ENCODE assay signal across 9 cellular contexts in the genomic region with DNA sequence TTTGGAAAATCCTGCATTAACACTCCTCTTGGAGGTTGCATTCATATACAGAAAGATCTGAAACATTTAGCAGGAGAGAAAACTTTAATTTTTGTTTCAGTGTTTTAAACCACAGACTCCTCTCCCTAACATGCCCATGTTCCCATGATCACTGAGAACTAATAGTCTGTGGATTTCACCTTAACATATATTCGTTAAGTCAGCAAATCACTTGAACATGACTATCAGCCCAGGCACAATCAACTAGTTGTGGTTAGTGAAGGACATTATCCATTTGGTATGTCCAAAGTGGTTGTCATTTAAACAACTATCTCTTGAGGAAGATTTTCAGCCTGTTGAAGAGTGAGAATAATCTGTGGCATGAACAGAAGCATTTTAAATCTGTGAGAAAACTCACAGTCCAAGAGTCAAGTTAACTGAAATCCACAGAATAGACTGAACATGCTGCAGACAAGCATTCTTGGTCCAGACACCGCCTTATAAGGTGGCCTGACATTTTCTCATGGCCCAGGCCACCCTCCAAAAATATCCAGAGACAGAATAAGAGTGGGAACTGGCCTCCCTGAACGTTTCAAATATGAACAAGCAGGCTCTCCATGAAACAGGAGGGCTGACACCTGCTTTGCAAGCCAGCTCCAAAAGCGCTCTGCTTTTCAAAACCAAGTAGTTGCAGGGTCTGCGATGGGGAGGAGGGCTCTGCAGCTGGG. TPM values are rescaled to one million over a fixed set of nuclear protein-coding genes. Genes with fewer than 3 reads are reported as not detected.
"Had no signal": no experiment of that assay in that cellular context is flagged by ENCODE, and none has a peak within 500 bp of the region (broad histone marks: within the 10 kb centered on the region; RNA-seq: fewer than 3 reads in every experiment).

No MANE protein-coding gene starts in this region.

- H3K9me3 Mint-ChIP-seq: activated CD4-positive, alpha-beta memory T cell treated with anti-CD3 and anti-CD28 coated beads for 36 hours; activated naive CD8-positive, alpha-beta T cell treated with anti-CD3 and anti-CD28 coated beads, Interleukin-2, amount 10 ng/mL, durations not matched to agents 7 days and 5 days; immature natural killer cell; naive thymus-derived CD4-positive, alpha-beta T cell had no signal

- H3K4me3 ChIP-seq: suprapubic skin had no signal

- H3K27me3 Mint-ChIP-seq: activated CD4-positive, alpha-beta memory T cell treated with anti-CD3 and anti-CD28 coated beads for 36 hours; activated naive CD8-positive, alpha-beta T cell treated with anti-CD3 and anti-CD28 coated beads, Interleukin-2, amount 10 ng/mL, durations not matched to agents 7 days and 5 days had no signal

- H3K27ac Mint-ChIP-seq: activated CD4-positive, alpha-beta memory T cell treated with anti-CD3 and anti-CD28 coated beads for 36 hours; activated naive CD8-positive, alpha-beta T cell treated with anti-CD3 and anti-CD28 coated beads, Interleukin-2, amount 10 ng/mL, durations not matched to agents 7 days and 5 days; immature natural killer cell had no signal

- H3K4me1 Mint-ChIP-seq: activated naive CD8-positive, alpha-beta T cell treated with anti-CD3 and anti-CD28 coated beads, Interleukin-2, amount 10 ng/mL, durations not matched to agents 7 days and 5 days had no signal

- H3K27ac ChIP-seq: epithelial cell of prostate, suprapubic skin had no signal

- H3K27me3 ChIP-seq: suprapubic skin had no signal

- FAIRE-seq: astrocyte had no signal

- H3K4me3 Mint-ChIP-seq: activated CD4-positive, alpha-beta memory T cell treated with anti-CD3 and anti-CD28 coated beads for 36 hours; activated naive CD8-positive, alpha-beta T cell treated with anti-CD3 and anti-CD28 coated beads, Interleukin-2, amount 10 ng/mL, durations not matched to agents 7 days and 5 days; immature natural killer cell; naive thymus-derived CD4-positive, alpha-beta T cell had no signal

- H3K9me3 ChIP-seq: suprapubic skin had no signal

- H3K4me1 ChIP-seq: suprapubic skin had no signal

- DNase-seq: cortex of kidney had no signal

RNA-seq across cellular contexts. Expression of a gene that starts 39.9 kb away (rescaled TPM):
- total RNA-seq: activated CD4-positive, alpha-beta memory T cell treated with anti-CD3 and anti-CD28 coated beads for 36 hours; activated naive CD8-positive, alpha-beta T cell treated with anti-CD3 and anti-CD28 coated beads, Interleukin-2, amount 10 ng/mL, durations not matched to agents 7 days and 5 days; glomerular endothelial cell; naive thymus-derived CD4-positive, alpha-beta T cell had no signal
